Comparison of ENCODE assay signal across 27 cellular contexts in genomic region chr15:79522656-79523055, GRCh38.
"Had no signal": no experiment of that assay in that cellular context is flagged by ENCODE, and none has a peak within 500 bp of the region (broad histone marks: within the 10 kb centered on the region; RNA-seq: fewer than 3 reads in every experiment).

No MANE protein-coding gene starts in this region.

- H3K9me3 ChIP-seq: breast epithelium, heart right ventricle, left ventricle myocardium inferior, right lobe of liver, thoracic aorta had no signal

- ATAC-seq: heart right ventricle; natural killer cell; right lobe of liver; stimulated activated effector memory CD8-positive, alpha-beta T cell treated with anti-CD3 and anti-CD28 coated beads, Interleukin-12 subunit alpha, Interleukin-12 subunit beta, amount 100 ng/mL, for 72 hours had no signal

- H3K27ac Mint-ChIP-seq: activated CD4-positive, alpha-beta memory T cell treated with anti-CD3 and anti-CD28 coated beads for 36 hours; activated CD4-positive, alpha-beta T cell treated with anti-CD3 and anti-CD28 coated beads, Interleukin-2, amount 10 ng/mL, durations not matched to agents 24 days and 14 days; activated naive CD4-positive, alpha-beta T cell treated with anti-CD3 and anti-CD28 coated beads for 36 hours; activated naive CD8-positive, alpha-beta T cell treated with anti-CD3 and anti-CD28 coated beads, Interleukin-2, amount 10 ng/mL, durations not matched to agents 7 days and 5 days; activated T-helper 1 cell treated with anti-CD3 and anti-CD28 coated beads, Interleukin-12 subunit alpha, Interleukin-12 subunit beta, Interleukin-2, Interleukin-4 antibody, amounts not matched to agents 30 ng/mL and 10 ng/mL and 1 ng/mL, durations not matched to agents 14 hours and 24 hours and 36 hours; natural killer cell; stimulated activated effector memory CD8-positive, alpha-beta T cell treated with anti-CD3 and anti-CD28 coated beads, Interleukin-12 subunit alpha, Interleukin-12 subunit beta, amount 100 ng/mL, for 72 hours; stimulated activated naive CD8-positive, alpha-beta T cell treated with anti-CD3 and anti-CD28 coated beads, Interleukin-15, Interleukin-2, amounts not matched to agents 100 ng/mL and 50 ng/mL, for 24 hours; T-helper 1 cell treated with Interleukin-12 subunit alpha and Interleukin-12 subunit beta and Interleukin-4 antibody, amounts not matched to agents 30 μg/mL and 1 μg/mL, for 36 hours had no signal

- H3K9me3 Mint-ChIP-seq: activated CD4-positive, alpha-beta memory T cell treated with anti-CD3 and anti-CD28 coated beads for 36 hours; activated CD4-positive, alpha-beta T cell treated with anti-CD3 and anti-CD28 coated beads, Interleukin-2, amount 10 ng/mL, durations not matched to agents 24 days and 14 days; activated naive CD4-positive, alpha-beta T cell treated with anti-CD3 and anti-CD28 coated beads for 36 hours; activated naive CD8-positive, alpha-beta T cell treated with anti-CD3 and anti-CD28 coated beads, Interleukin-2, amount 10 ng/mL, durations not matched to agents 7 days and 5 days; activated T-helper 1 cell treated with anti-CD3 and anti-CD28 coated beads, Interleukin-12 subunit alpha, Interleukin-12 subunit beta, Interleukin-2, Interleukin-4 antibody, amounts not matched to agents 30 ng/mL and 10 ng/mL and 1 ng/mL, durations not matched to agents 14 hours and 24 hours and 36 hours; natural killer cell; stimulated activated effector memory CD8-positive, alpha-beta T cell treated with anti-CD3 and anti-CD28 coated beads, Interleukin-12 subunit alpha, Interleukin-12 subunit beta, amount 100 ng/mL, for 72 hours; stimulated activated naive CD8-positive, alpha-beta T cell treated with anti-CD3 and anti-CD28 coated beads, Interleukin-15, Interleukin-2, amounts not matched to agents 100 ng/mL and 50 ng/mL, for 24 hours; T-helper 1 cell treated with Interleukin-12 subunit alpha and Interleukin-12 subunit beta and Interleukin-4 antibody, amounts not matched to agents 30 μg/mL and 1 μg/mL, for 36 hours had no signal

- DNase-seq: activated CD4-positive, alpha-beta memory T cell treated with anti-CD3 and anti-CD28 coated beads for 36 hours; activated CD4-positive, alpha-beta T cell treated with anti-CD3 and anti-CD28 coated beads, Interleukin-2, amount 10 ng/mL, durations not matched to agents 24 days and 14 days; activated CD4-positive, CD25-positive, alpha-beta regulatory T cell treated with anti-CD3 and anti-CD28 coated beads, Interleukin-2, amount 50 U/mL, for 72 hours; activated CD8-positive, alpha-beta memory T cell treated with anti-CD3 and anti-CD28 coated beads, Interleukin-2, amount 50 U/mL, for 4 hours; activated effector memory CD4-positive, alpha-beta T cell treated with anti-CD3 and anti-CD28 coated beads, Interleukin-2, amount 50 U/mL, for 16 hours; activated naive CD4-positive, alpha-beta T cell treated with anti-CD3 and anti-CD28 coated beads for 36 hours; activated naive CD8-positive, alpha-beta T cell treated with anti-CD3 and anti-CD28 coated beads, Interleukin-2, amount 10 ng/mL, durations not matched to agents 7 days and 5 days; activated T-cell treated with anti-CD3 and anti-CD28 coated beads, Interleukin-2, amount 50 U/mL, for 1 hour; dermis blood vessel endothelial cell; effector CD4-positive, alpha-beta T cell; foreskin melanocyte; heart right ventricle; kidney glomerular epithelial cell; left ventricle myocardium inferior; natural killer cell; posterior cingulate gyrus; right lobe of liver; stimulated activated CD4-positive, alpha-beta T cell treated with anti-CD3 and anti-CD28 coated beads, Interleukin-4, amount 100 ng/mL, for 24 hours; T1000 had no signal

- H3K27me3 ChIP-seq: breast epithelium, right lobe of liver had no signal

- H3K4me3 ChIP-seq: breast epithelium, heart right ventricle, left ventricle myocardium inferior, lung, right lobe of liver, skin epidermis, thoracic aorta had no signal

- H3K4me1 Mint-ChIP-seq: activated CD4-positive, alpha-beta T cell treated with anti-CD3 and anti-CD28 coated beads, Interleukin-2, amount 10 ng/mL, durations not matched to agents 24 days and 14 days; activated naive CD8-positive, alpha-beta T cell treated with anti-CD3 and anti-CD28 coated beads, Interleukin-2, amount 10 ng/mL, durations not matched to agents 7 days and 5 days; natural killer cell; stimulated activated effector memory CD8-positive, alpha-beta T cell treated with anti-CD3 and anti-CD28 coated beads, Interleukin-12 subunit alpha, Interleukin-12 subunit beta, amount 100 ng/mL, for 72 hours had no signal

- H3K4me3 Mint-ChIP-seq: activated CD4-positive, alpha-beta memory T cell treated with anti-CD3 and anti-CD28 coated beads for 36 hours; activated CD4-positive, alpha-beta T cell treated with anti-CD3 and anti-CD28 coated beads, Interleukin-2, amount 10 ng/mL, durations not matched to agents 24 days and 14 days; activated naive CD4-positive, alpha-beta T cell treated with anti-CD3 and anti-CD28 coated beads for 36 hours; activated naive CD8-positive, alpha-beta T cell treated with anti-CD3 and anti-CD28 coated beads, Interleukin-2, amount 10 ng/mL, durations not matched to agents 7 days and 5 days; activated T-helper 1 cell treated with anti-CD3 and anti-CD28 coated beads, Interleukin-12 subunit alpha, Interleukin-12 subunit beta, Interleukin-2, Interleukin-4 antibody, amounts not matched to agents 30 ng/mL and 10 ng/mL and 1 ng/mL, durations not matched to agents 14 hours and 24 hours and 36 hours; natural killer cell; stimulated activated effector memory CD8-positive, alpha-beta T cell treated with anti-CD3 and anti-CD28 coated beads, Interleukin-12 subunit alpha, Interleukin-12 subunit beta, amount 100 ng/mL, for 72 hours; stimulated activated naive CD8-positive, alpha-beta T cell treated with anti-CD3 and anti-CD28 coated beads, Interleukin-15, Interleukin-2, amounts not matched to agents 100 ng/mL and 50 ng/mL, for 24 hours; T-helper 1 cell treated with Interleukin-12 subunit alpha and Interleukin-12 subunit beta and Interleukin-4 antibody, amounts not matched to agents 30 μg/mL and 1 μg/mL, for 36 hours had no signal

- H3K36me3 Mint-ChIP-seq: activated CD4-positive, alpha-beta memory T cell treated with anti-CD3 and anti-CD28 coated beads for 36 hours; activated naive CD8-positive, alpha-beta T cell treated with anti-CD3 and anti-CD28 coated beads, Interleukin-2, amount 10 ng/mL, durations not matched to agents 7 days and 5 days; natural killer cell; stimulated activated effector memory CD8-positive, alpha-beta T cell treated with anti-CD3 and anti-CD28 coated beads, Interleukin-12 subunit alpha, Interleukin-12 subunit beta, amount 100 ng/mL, for 72 hours had no signal

- H3K4me1 ChIP-seq: breast epithelium, heart right ventricle, left ventricle myocardium inferior, right lobe of liver had no signal

- H3K36me3 ChIP-seq: breast epithelium, heart right ventricle, left ventricle myocardium inferior, right lobe of liver, thoracic aorta had no signal

- H3K27ac ChIP-seq: breast epithelium, heart right ventricle, left ventricle myocardium inferior, right lobe of liver, skin epidermis, thoracic aorta had no signal
